Comparison of ENCODE assay signal across 22 cellular contexts in genomic region chr2:28563869-28564268, GRCh38.
"Had no signal": no experiment of that assay in that cellular context is flagged by ENCODE, and none has a peak within 500 bp of the region (broad histone marks: within the 10 kb centered on the region; RNA-seq: fewer than 3 reads in every experiment).

No MANE protein-coding gene starts in this region.

- DNase-seq: hippocampal formation; left colon; lower lobe of right lung; mammary epithelial cell; mesendoderm; mucosa of descending colon; naive thymus-derived CD4-positive, alpha-beta T cell; ovary; small intestine; spleen; stimulated activated CD4-positive, alpha-beta T cell treated with anti-CD3 and anti-CD28 coated beads, Interleukin-4, amount 100 ng/mL, for 24 hours; stimulated activated naive CD4-positive, alpha-beta T cell treated with Interleukin-2 at 50 U/mL for 16 hours; stimulated activated naive CD8-positive, alpha-beta T cell treated with anti-CD3 and anti-CD28 coated beads, Interleukin-15, amount 100 ng/mL, for 72 hours; substantia nigra had no signal

- FAIRE-seq: keratinocyte, small intestine had no signal

- H3K4me3 ChIP-seq: left lung, lower lobe of right lung, mucosa of descending colon, ovary, right atrium auricular region, spleen, tibial nerve, vagina had no signal

- H3K9me3 ChIP-seq: left lung, lower lobe of right lung, mucosa of descending colon, ovary, right atrium auricular region, spleen, tibial nerve, vagina had no signal

- H3K36me3 ChIP-seq: left lung, lower lobe of right lung, ovary, right atrium auricular region, spleen, tibial nerve, vagina had no signal

- ATAC-seq: left colon; left lung; lower lobe of right lung; mucosa of descending colon; naive thymus-derived CD4-positive, alpha-beta T cell; natural killer cell treated with Interleukin-12 subunit alpha and Interleukin-12 subunit beta and Interleukin-15 and Interleukin-18, amount 100 ng/mL, for 72 hours; sciatic nerve; stimulated activated memory B cell treated with anti-CD40 and anti-IgM and Interleukin-4, amounts not matched to agents 10 μg/mL and 1 μg/mL and 100 μg/mL, for 72 hours; stimulated activated naive CD8-positive, alpha-beta T cell treated with anti-CD3 and anti-CD28 coated beads, Interleukin-15, amount 100 ng/mL, for 72 hours had no signal

- H3K27ac ChIP-seq: left lung, lower lobe of right lung, ovary, right atrium auricular region, spleen, tibial nerve had no signal

- H3K27me3 ChIP-seq: left lung, ovary, right atrium auricular region, spleen, tibial nerve, vagina had no signal
